In genomic region chr3:134462236-134463059, GRCh38 we compare ENCODE assay signal across 13 cellular contexts. TPM values are rescaled to one million over a fixed set of nuclear protein-coding genes. Genes with fewer than 3 reads are reported as not detected.
DNase-seq lines count a peak whose midpoint lies in the region; ATAC-seq and TF ChIP-seq lines count a peak whose summit lies in the region.
"Had no signal": no experiment of that assay in that cellular context is flagged by ENCODE, and none has a peak within 500 bp of the region (broad histone marks: within the 10 kb centered on the region; RNA-seq: fewer than 3 reads in every experiment).

No MANE protein-coding gene starts in this region.

- H3K36me3 ChIP-seq in gastroesophageal sphincter (no peaks in the 10 kb centered on the region), psoas muscle (ENCODE audit: insufficient read depth in 1 of 2, low read depth in 1 of 2) (no peaks in the 10 kb centered on the region)

- DNase-seq in AG20443 (ENCODE audit: low spot score) (peak; percentile 32), psoas muscle (no peak), HT-29 (ENCODE audit: low spot score) (no peak), nucleus accumbens (lab: John Stamatoyannopoulos, UW) (no peak), NCI-H2081 (lab: John Stamatoyannopoulos, UW) (no peak)
- no peak for DNase-seq in stimulated activated CD4-positive, alpha-beta T cell treated with anti-CD3 and anti-CD28 coated beads, Interleukin-2, amount 100 ng/mL, for 24 hours
- DNase-seq: activated T-cell treated with anti-CD3 and anti-CD28 coated beads, Interleukin-2, amount 50 U/mL, for 24 hours; CD4-positive, CD25-positive, alpha-beta regulatory T cell; NCI-H1436 treated with DMSO at 0.1 percent for 48 hours had no signal

- H3K9me3 ChIP-seq in gastroesophageal sphincter, result no peaks in the 10 kb centered on the region
- H3K9me3 ChIP-seq in psoas muscle, result no peaks in the 10 kb centered on the region

- ATAC-seq in gastroesophageal sphincter (peak; percentile 52), psoas muscle (peak in 1 of 4 donors; percentile 35)
- ATAC-seq: stimulated activated memory B cell treated with anti-CD40 and anti-IgM and Interleukin-4, amounts not matched to agents 10 μg/mL and 1 μg/mL and 100 μg/mL, for 72 hours had no signal

- H3K27ac ChIP-seq in adipose tissue (ENCODE audit: low read depth, low read length), result peak overlapping the region; percentile 55
- peak overlapping the region; percentile 56 to 76 (median 72) for H3K27ac ChIP-seq in gastroesophageal sphincter
- H3K27ac ChIP-seq in psoas muscle, result peak overlapping the region; percentile 72
- H3K27ac ChIP-seq: epithelial cell of prostate had no signal

- TF ChIP-seq CTCF in gastroesophageal sphincter (IDR thresholded peaks at IDR 0.05) (no peak), psoas muscle (IDR thresholded peaks at IDR 0.05) (no peak)

- intact Hi-C loops in psoas muscle (cut with DNase I), result no loop called here

- no peak for TF ChIP-seq EP300 in gastroesophageal sphincter (IDR thresholded peaks at IDR 0.05)

- peaks cover 0 to 65% (median 30%) of the 10 kb centered on the region in 3 donors for H3K4me1 ChIP-seq in gastroesophageal sphincter
- peaks cover 5% of the 10 kb centered on the region for H3K4me1 ChIP-seq in psoas muscle

- TF ChIP-seq POLR2A in gastroesophageal sphincter (IDR thresholded peaks at IDR 0.05), result no peak

- H3K27me3 ChIP-seq in gastroesophageal sphincter, result no peaks in the 10 kb centered on the region
- no peaks in the 10 kb centered on the region for H3K27me3 ChIP-seq in psoas muscle (ENCODE audit: insufficient read depth in 3 of 3, low read length in 2 of 3)

- H3K4me3 ChIP-seq in gastroesophageal sphincter (no peak overlapping the region), psoas muscle (no peak overlapping the region)

- 37 to 64% (median 39%) methylated on average over 10 of the region's 10 CpGs for WGBS in adipose tissue, 3 donors
- 30 to 44% methylated on average over 10 of the region's 10 CpGs for WGBS in gastroesophageal sphincter (ENCODE audit: low coverage in 1 of 2), 2 donors
- WGBS in psoas muscle, 3 donors, result 34 to 47% (median 40%) methylated on average over 10 of the region's 10 CpGs

RNA-seq across cellular contexts. Expression of gene ANAPC13, which starts 23.3 kb away (rescaled TPM):
- polyA plus RNA-seq in adipose tissue (100 to 1,000 TPM in 1 of 3 donors, 10 to 100 TPM in 2; 34.3 to 102 (median 59.0) TPM), psoas muscle (10 to 100 TPM; 68.7 to 73.7 (median 71.5) TPM)
- total RNA-seq in gastroesophageal sphincter (10 to 100 TPM; 56.4 to 84.7 (median 66.5) TPM), psoas muscle (10 to 100 TPM; 48.6 to 65.8 (median 63.5) TPM)
- 15.3 and 18.6 TPM in 2 replicates for total RNA-seq in HT-29 (2014; rRNA removed; shearing (Covaris generic))

RNA-seq across cellular contexts. Expression of gene CEP63, which starts 23.4 kb away (rescaled TPM):
- polyA plus RNA-seq in adipose tissue, result 10 to 100 TPM; 13.3 to 27.4 (median 21.4) TPM
- total RNA-seq in gastroesophageal sphincter, result 10 to 100 TPM; 17.9 to 30.1 (median 25.9) TPM
- total RNA-seq in psoas muscle, result 10 to 100 TPM; 26.6 to 37.9 (median 30.6) TPM
- 10 to 100 TPM; 26.5 to 51.3 (median 28.0) TPM for polyA plus RNA-seq in psoas muscle
- 6.0 and 8.0 TPM in 2 replicates for total RNA-seq in HT-29 (2014; rRNA removed; shearing (Covaris generic))
